In the genomic region with DNA sequence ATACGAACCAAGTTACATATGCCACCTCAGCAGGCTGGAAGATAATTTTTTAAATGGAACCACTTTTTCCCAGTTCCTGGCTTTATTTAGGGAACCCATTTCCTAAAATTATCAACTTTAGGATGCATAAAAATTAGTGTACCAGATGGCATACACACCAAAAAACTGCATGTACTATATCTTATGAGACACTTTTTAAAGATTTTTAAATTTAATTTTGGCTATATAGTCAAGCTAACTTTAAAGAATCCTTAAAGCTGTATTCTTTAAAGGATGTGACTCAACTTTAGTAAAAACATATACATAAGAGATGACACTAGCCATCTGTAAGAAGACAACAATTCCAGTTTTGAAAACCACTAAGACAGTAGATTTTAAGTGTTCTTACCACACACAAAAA, we compare ENCODE assay signal across 34 cellular contexts.
"Had no signal": no experiment of that assay in that cellular context is flagged by ENCODE, and none has a peak within 500 bp of the region (broad histone marks: within the 10 kb centered on the region; RNA-seq: fewer than 3 reads in every experiment).

No MANE protein-coding gene starts in this region.

- DNase-seq: activated effector memory CD4-positive, alpha-beta T cell treated with anti-CD3 and anti-CD28 coated beads, Interleukin-2, amount 50 U/mL, for 16 hours; activated effector memory CD4-positive, alpha-beta T cell treated with Interleukin-2 at 50 U/mL for 16 hours; activated gamma-delta T cell; activated gamma-delta T cell treated with Interleukin-2 at 50 U/mL for 16 hours; activated naive CD4-positive, alpha-beta T cell; activated naive CD4-positive, alpha-beta T cell treated with anti-CD3 and anti-CD28 coated beads for 36 hours; activated naive CD4-positive, alpha-beta T cell treated with anti-CD3 and anti-CD28 coated beads, Interleukin-2, amount 10 ng/mL, durations not matched to agents 7 days and 5 days; activated naive CD4-positive, alpha-beta T cell treated with anti-CD3 and anti-CD28 coated beads, Interleukin-2, amount 50 U/mL, for 16 hours; activated naive CD4-positive, alpha-beta T cell treated with Interleukin-2 at 50 U/mL for 16 hours; activated naive CD8-positive, alpha-beta T cell treated with anti-CD3 and anti-CD28 coated beads for 36 hours; activated naive CD8-positive, alpha-beta T cell treated with anti-CD3 and anti-CD28 coated beads, Interleukin-2, amount 10 ng/mL, durations not matched to agents 7 days and 5 days; activated naive CD8-positive, alpha-beta T cell treated with anti-CD3 and anti-CD28 coated beads, Interleukin-2, amount 50 U/mL, for 24 hours; activated T-cell treated with anti-CD3 and anti-CD28 coated beads for 4 hours; activated T-cell treated with anti-CD3 and anti-CD28 coated beads, Interleukin-2, amount 50 U/mL, for 1 hour; activated T-cell treated with anti-CD3 and anti-CD28 coated beads, Interleukin-2, amount 50 U/mL, for 24 hours; activated T-cell treated with anti-CD3 and anti-CD28 coated beads, Interleukin-2, amount 50 U/mL, for 4 hours; activated T-cell treated with anti-CD3 and anti-CD28 coated beads, Interleukin-2, amount 50 U/mL, for 48 hours; activated T-cell treated with anti-CD3 and anti-CD28 coated beads, Interleukin-2, amount 50 U/mL, for 72 hours; adrenal gland; amniotic stem cell; amygdala; aorta; body of pancreas; brain microvascular endothelial cell; caudate nucleus; central memory CD4-positive, alpha-beta T cell; cerebellar nuclear complex had no signal

- H3K4me3 ChIP-seq: adrenal gland, ascending aorta, body of pancreas, breast epithelium, cardiac muscle cell had no signal

- H3K9me3 ChIP-seq: adrenal gland, ascending aorta, body of pancreas, breast epithelium had no signal

- H3K27me3 ChIP-seq: adrenal gland, ascending aorta, body of pancreas, brain microvascular endothelial cell, breast epithelium had no signal

- H3K36me3 ChIP-seq: adrenal gland, ascending aorta, brain microvascular endothelial cell, breast epithelium, cardiac muscle cell had no signal

- FAIRE-seq: astrocyte, bronchial epithelial cell had no signal

- H3K4me1 ChIP-seq: adrenal gland, ascending aorta, body of pancreas, breast epithelium had no signal

- ATAC-seq: activated naive CD4-positive, alpha-beta T cell treated with anti-CD3 and anti-CD28 coated beads, Interleukin-2, amount 50 U/mL, for 72 hours; activated naive CD8-positive, alpha-beta T cell treated with anti-CD3 and anti-CD28 coated beads, Interleukin-2, amount 50 U/mL, for 24 hours; activated T-cell treated with anti-CD3 and anti-CD28 coated beads, Interleukin-2, amount 50 U/mL, for 4 hours; activated T-cell treated with anti-CD3 and anti-CD28 coated beads, Interleukin-2, amount 50 U/mL, for 72 hours; activated T-helper 17 cell treated with anti-CD3 and anti-CD28 coated beads, Interleukin-2, amount 50 U/mL, for 72 hours; body of pancreas had no signal

- H3K27ac ChIP-seq: adrenal gland, ascending aorta, body of pancreas, brain microvascular endothelial cell, breast epithelium, cardiac muscle cell had no signal
